Comparison of ENCODE assay signal across 22 cellular contexts in the genomic region with DNA sequence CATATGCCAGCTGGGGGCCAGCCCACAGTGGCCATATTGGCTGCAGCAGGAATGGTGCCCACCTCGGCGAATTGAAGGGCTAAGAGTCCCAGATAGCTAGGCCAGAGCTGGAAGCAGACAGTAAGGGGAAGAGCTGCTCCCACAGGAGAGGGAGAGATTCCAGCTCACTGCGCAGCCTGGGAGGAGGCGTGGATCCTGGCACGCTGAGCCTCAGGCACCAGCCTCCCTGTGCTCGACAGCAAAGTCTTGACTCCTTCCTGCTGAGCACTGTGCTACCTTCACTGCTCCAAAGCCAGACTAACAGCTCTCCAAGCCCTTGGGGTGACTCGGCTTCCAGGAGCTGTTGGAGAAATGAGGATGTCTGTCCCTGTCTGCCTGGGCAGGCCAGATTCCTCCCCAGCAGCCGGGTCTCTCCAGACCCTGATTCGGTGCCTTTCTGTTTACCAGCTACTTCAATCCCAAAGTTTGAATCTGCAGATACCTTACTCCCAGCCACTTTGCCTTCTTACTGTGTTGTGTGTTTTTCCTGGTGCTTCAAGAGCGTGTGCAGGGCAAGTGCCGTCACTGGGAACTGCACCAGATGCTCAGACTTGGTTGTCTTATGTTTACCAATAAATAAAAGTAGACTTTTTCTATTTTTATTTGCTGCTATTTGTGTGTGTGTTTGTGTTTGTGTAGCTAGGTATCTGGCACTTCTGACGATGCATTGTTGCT. TPM values are rescaled to one million over a fixed set of nuclear protein-coding genes. Genes with fewer than 3 reads are reported as not detected.
"Had no signal": no experiment of that assay in that cellular context is flagged by ENCODE, and none has a peak within 500 bp of the region (broad histone marks: within the 10 kb centered on the region; RNA-seq: fewer than 3 reads in every experiment).

No MANE protein-coding gene starts in this region.

- H3K4me3 Mint-ChIP-seq: activated naive CD4-positive, alpha-beta T cell treated with anti-CD3 and anti-CD28 coated beads for 36 hours; mesothelial cell of epicardium; natural killer cell treated with Interleukin-12 subunit alpha and Interleukin-12 subunit beta and Interleukin-15 and Interleukin-18, amount 100 ng/mL, for 72 hours; stimulated activated memory B cell treated with anti-CD40 and anti-IgM and Interleukin-4, amounts not matched to agents 10 μg/mL and 1 μg/mL and 100 μg/mL, for 72 hours had no signal

- H3K9me3 ChIP-seq: spleen, thoracic aorta had no signal

- H3K4me3 ChIP-seq: coronary artery, spleen, thoracic aorta had no signal

- H3K27ac ChIP-seq: coronary artery, spleen, thoracic aorta, WERI-Rb-1 had no signal

- H3K36me3 ChIP-seq: thoracic aorta had no signal

- DNase-seq: activated CD4-positive, alpha-beta T cell treated with anti-CD3 and anti-CD28 coated beads, Interleukin-2, amount 50 U/mL, for 48 hours; activated naive CD4-positive, alpha-beta T cell treated with anti-CD3 and anti-CD28 coated beads for 36 hours; anterior cingulate cortex; hypothalamus; nucleus accumbens; retina; spleen; stimulated activated CD4-positive, alpha-beta T cell treated with anti-CD3 and anti-CD28 coated beads, Interleukin-4, amount 100 ng/mL, for 4 hours; WERI-Rb-1 had no signal

- H3K27ac Mint-ChIP-seq: activated naive CD4-positive, alpha-beta T cell treated with anti-CD3 and anti-CD28 coated beads for 36 hours; mesothelial cell of epicardium; natural killer cell treated with Interleukin-12 subunit alpha and Interleukin-12 subunit beta and Interleukin-15 and Interleukin-18, amount 100 ng/mL, for 72 hours; stimulated activated memory B cell treated with anti-CD40 and anti-IgM and Interleukin-4, amounts not matched to agents 10 μg/mL and 1 μg/mL and 100 μg/mL, for 72 hours had no signal

- H3K36me3 Mint-ChIP-seq: natural killer cell treated with Interleukin-12 subunit alpha and Interleukin-12 subunit beta and Interleukin-15 and Interleukin-18, amount 100 ng/mL, for 72 hours; stimulated activated memory B cell treated with anti-CD40 and anti-IgM and Interleukin-4, amounts not matched to agents 10 μg/mL and 1 μg/mL and 100 μg/mL, for 72 hours had no signal

- FAIRE-seq: endometrium, frontal cortex, keratinocyte had no signal

- ATAC-seq: left lobe of liver; natural killer cell treated with Interleukin-12 subunit alpha and Interleukin-12 subunit beta and Interleukin-15 and Interleukin-18, amount 100 ng/mL, for 72 hours; stimulated activated memory B cell treated with anti-CD40 and anti-IgM and Interleukin-4, amounts not matched to agents 10 μg/mL and 1 μg/mL and 100 μg/mL, for 72 hours had no signal

- H3K9me3 Mint-ChIP-seq: activated naive CD4-positive, alpha-beta T cell treated with anti-CD3 and anti-CD28 coated beads for 36 hours; mesothelial cell of epicardium; natural killer cell treated with Interleukin-12 subunit alpha and Interleukin-12 subunit beta and Interleukin-15 and Interleukin-18, amount 100 ng/mL, for 72 hours; stimulated activated memory B cell treated with anti-CD40 and anti-IgM and Interleukin-4, amounts not matched to agents 10 μg/mL and 1 μg/mL and 100 μg/mL, for 72 hours had no signal

RNA-seq across cellular contexts. Expression of a gene that starts 56.3 kb away (rescaled TPM):
- total RNA-seq: activated naive CD4-positive, alpha-beta T cell treated with anti-CD3 and anti-CD28 coated beads for 36 hours; frontal cortex; lung microvascular endothelial cell; mesothelial cell of epicardium; posterior vena cava; T-helper 2 cell treated with Interferon-gamma antibody and Interleukin-4, amounts not matched to agents 100 ng/mL and 5 ng/mL, for 36 hours; thoracic aorta had no signal
- polyA plus RNA-seq: esophagus, keratinocyte had no signal
